In genomic region chr19:42589792-42590191, GRCh38 we compare ENCODE assay signal across 38 cellular contexts. TPM values are rescaled to one million over a fixed set of nuclear protein-coding genes. Genes with fewer than 3 reads are reported as not detected.
"Had no signal": no experiment of that assay in that cellular context is flagged by ENCODE, and none has a peak within 500 bp of the region (broad histone marks: within the 10 kb centered on the region; RNA-seq: fewer than 3 reads in every experiment).

No MANE protein-coding gene starts in this region.

- FAIRE-seq: astrocyte, bronchial epithelial cell had no signal

- DNase-seq: activated effector memory CD4-positive, alpha-beta T cell treated with anti-CD3 and anti-CD28 coated beads, Interleukin-2, amount 50 U/mL, for 16 hours; activated effector memory CD4-positive, alpha-beta T cell treated with Interleukin-2 at 50 U/mL for 16 hours; activated gamma-delta T cell; activated gamma-delta T cell treated with Interleukin-2 at 50 U/mL for 16 hours; activated naive CD4-positive, alpha-beta T cell; activated naive CD4-positive, alpha-beta T cell treated with anti-CD3 and anti-CD28 coated beads for 36 hours; activated naive CD4-positive, alpha-beta T cell treated with anti-CD3 and anti-CD28 coated beads, Interleukin-2, amount 10 ng/mL, durations not matched to agents 7 days and 5 days; activated naive CD4-positive, alpha-beta T cell treated with anti-CD3 and anti-CD28 coated beads, Interleukin-2, amount 50 U/mL, for 16 hours; activated naive CD4-positive, alpha-beta T cell treated with Interleukin-2 at 50 U/mL for 16 hours; activated naive CD8-positive, alpha-beta T cell treated with anti-CD3 and anti-CD28 coated beads for 36 hours; activated naive CD8-positive, alpha-beta T cell treated with anti-CD3 and anti-CD28 coated beads, Interleukin-2, amount 10 ng/mL, durations not matched to agents 7 days and 5 days; activated naive CD8-positive, alpha-beta T cell treated with anti-CD3 and anti-CD28 coated beads, Interleukin-2, amount 50 U/mL, for 24 hours; activated T-cell treated with anti-CD3 and anti-CD28 coated beads, Interleukin-2, amount 50 U/mL, for 1 hour; activated T-cell treated with anti-CD3 and anti-CD28 coated beads, Interleukin-2, amount 50 U/mL, for 24 hours; activated T-cell treated with anti-CD3 and anti-CD28 coated beads, Interleukin-2, amount 50 U/mL, for 4 hours; activated T-cell treated with anti-CD3 and anti-CD28 coated beads, Interleukin-2, amount 50 U/mL, for 48 hours; activated T-cell treated with anti-CD3 and anti-CD28 coated beads, Interleukin-2, amount 50 U/mL, for 72 hours; adrenal gland; amniotic stem cell; amygdala; anterior cingulate cortex; aorta; body of pancreas; brain microvascular endothelial cell; caudate nucleus; central memory CD4-positive, alpha-beta T cell; cerebellar nuclear complex had no signal

- H3K4me1 ChIP-seq: adrenal gland, ascending aorta, body of pancreas, breast epithelium had no signal

- H3K36me3 ChIP-seq: adrenal gland, ascending aorta, brain microvascular endothelial cell, breast epithelium, cardiac muscle cell had no signal

- H3K27me3 ChIP-seq: adrenal gland, ascending aorta, body of pancreas, brain microvascular endothelial cell, breast epithelium, cardiac muscle cell had no signal

- H3K4me3 ChIP-seq: adrenal gland, ascending aorta, body of pancreas, breast epithelium, cardiac muscle cell had no signal

- H3K27ac ChIP-seq: adrenal gland, ascending aorta, body of pancreas, brain microvascular endothelial cell, breast epithelium, cardiac muscle cell had no signal

- ATAC-seq: activated naive CD4-positive, alpha-beta T cell treated with anti-CD3 and anti-CD28 coated beads, Interleukin-2, amount 50 U/mL, for 72 hours; activated naive CD8-positive, alpha-beta T cell treated with anti-CD3 and anti-CD28 coated beads, Interleukin-2, amount 50 U/mL, for 24 hours; activated T-cell treated with anti-CD3 and anti-CD28 coated beads, Interleukin-2, amount 50 U/mL, for 4 hours; activated T-cell treated with anti-CD3 and anti-CD28 coated beads, Interleukin-2, amount 50 U/mL, for 72 hours; activated T-helper 17 cell treated with anti-CD3 and anti-CD28 coated beads, Interleukin-2, amount 50 U/mL, for 72 hours; body of pancreas had no signal

- H3K9me3 ChIP-seq: adrenal gland, ascending aorta, body of pancreas, breast epithelium had no signal

RNA-seq across cellular contexts. Expression of gene CEACAM8, which starts 4.9 kb away (rescaled TPM):
- total RNA-seq: activated naive CD4-positive, alpha-beta T cell treated with anti-CD3 and anti-CD28 coated beads for 36 hours; activated naive CD4-positive, alpha-beta T cell treated with anti-CD3 and anti-CD28 coated beads, Interleukin-2, amount 50 U/mL, for 72 hours; activated naive CD8-positive, alpha-beta T cell treated with anti-CD3 and anti-CD28 coated beads for 36 hours; activated naive CD8-positive, alpha-beta T cell treated with anti-CD3 and anti-CD28 coated beads, Interleukin-2, amount 10 ng/mL, durations not matched to agents 7 days and 5 days; activated T-cell treated with anti-CD3 and anti-CD28 coated beads, Interleukin-2, amount 50 U/mL, for 4 hours; activated T-cell treated with anti-CD3 and anti-CD28 coated beads, Interleukin-2, amount 50 U/mL, for 72 hours; activated T-helper 1 cell treated with anti-CD3 and anti-CD28 coated beads, Interleukin-12 subunit alpha, Interleukin-12 subunit beta, Interleukin-2, Interleukin-4 antibody, amounts not matched to agents 30 ng/mL and 10 ng/mL and 1 ng/mL, durations not matched to agents 14 hours and 24 hours and 36 hours; activated T-helper 17 cell treated with anti-CD3 and anti-CD28 coated beads, Interleukin-2, amount 50 U/mL, for 72 hours; activated T-helper 2 cell treated with anti-CD3 and anti-CD28 coated beads, Interferon-gamma antibody, Interleukin-2, Interleukin-4, amounts not matched to agents 10 μg/mL and 5 μg/mL and 100 μg/mL, durations not matched to agents 14 hours and 24 hours and 36 hours; adrenal gland; ascending aorta; astrocyte; body of pancreas; breast epithelium; bronchial epithelial cell; cardiac muscle cell; cerebellum; chondrocyte had no signal
- polyA plus RNA-seq: adrenal gland had no signal
